In genomic region chr5:121088341-121088740, GRCh38 we compare ENCODE assay signal across 25 cellular contexts.
"Had no signal": no experiment of that assay in that cellular context is flagged by ENCODE, and none has a peak within 500 bp of the region (broad histone marks: within the 10 kb centered on the region; RNA-seq: fewer than 3 reads in every experiment).

No MANE protein-coding gene starts in this region.

- H3K27me3 ChIP-seq: ascending aorta, body of pancreas, Peyer's patch, SJSA1 had no signal

- H3K9me3 ChIP-seq: ascending aorta, body of pancreas, Peyer's patch, SJSA1 had no signal

- H3K36me3 ChIP-seq: ascending aorta, Peyer's patch, SJSA1, WERI-Rb-1 had no signal

- DNase-seq: activated CD4-positive, alpha-beta T cell treated with anti-CD3 and anti-CD28 coated beads for 36 hours; activated CD8-positive, alpha-beta memory T cell treated with anti-CD3 and anti-CD28 coated beads, Interleukin-2, amount 50 U/mL, for 48 hours; activated CD8-positive, alpha-beta T cell treated with anti-CD3 and anti-CD28 coated beads, Interleukin-2, amount 10 ng/mL, durations not matched to agents 7 days and 5 days; activated effector memory CD4-positive, alpha-beta T cell treated with Interleukin-2 at 50 U/mL for 16 hours; activated naive CD4-positive, alpha-beta T cell; activated T-cell treated with anti-CD3 and anti-CD28 coated beads, Interleukin-2, amount 50 U/mL, for 1 hour; body of pancreas; central memory CD4-positive, alpha-beta T cell; NCI-H1092; NCI-H1417; NCI-H1930; NCI-H2171 treated with DMSO at 0.1 percent for 48 hours; NCI-H226; NCI-H526 treated with DMSO at 0.1 percent for 48 hours; NCI-H82; Peyer's patch; SHP77; T-cell; T-helper 2 cell; T1000; WERI-Rb-1 had no signal

- H3K27ac ChIP-seq: ascending aorta, body of pancreas, coronary artery, Peyer's patch, SJSA1, WERI-Rb-1 had no signal

- H3K4me1 ChIP-seq: ascending aorta, body of pancreas, Peyer's patch, SJSA1 had no signal

- H3K4me3 ChIP-seq: ascending aorta, body of pancreas, coronary artery, K562, Peyer's patch, SJSA1 had no signal
